8 cellular contexts compared by ENCODE assay signal in genomic region chr1:167599839-167600581, GRCh38. TPM values are rescaled to one million over a fixed set of nuclear protein-coding genes. Genes with fewer than 3 reads are reported as not detected.
DNase-seq lines count a peak whose midpoint lies in the region; ATAC-seq and TF ChIP-seq lines count a peak whose summit lies in the region.

No MANE protein-coding gene starts in this region.

- H3K27ac ChIP-seq in prostate gland = no peak overlapping the region

- H3K4me3 Mint-ChIP-seq in activated CD4-positive, alpha-beta T cell treated with anti-CD3 and anti-CD28 coated beads for 36 hours = peak overlapping the region; percentile 21

- H3K27me3 ChIP-seq in H7 (ENCODE audit: control insufficient read depth, insufficient read depth, low read length) (no peaks in the 10 kb centered on the region), MG63 (no peaks in the 10 kb centered on the region; the same call in 1 of the 2 replicates), prostate gland (replicated peaks; ENCODE audit: insufficient read depth) (no peaks in the 10 kb centered on the region)

- H3K9me3 Mint-ChIP-seq in activated CD4-positive, alpha-beta T cell treated with anti-CD3 and anti-CD28 coated beads for 36 hours (ENCODE audit: low read depth) = no peaks in the 10 kb centered on the region

- H3K36me3 ChIP-seq in H7 (replicated peaks; ENCODE audit: control insufficient read depth, insufficient read depth, low read length) = no peaks in the 10 kb centered on the region
- no peaks in the 10 kb centered on the region for H3K36me3 ChIP-seq in MG63
- no peaks in the 10 kb centered on the region for H3K36me3 ChIP-seq in prostate gland

- POLR2A ChIA-PET in activated CD4-positive, alpha-beta T cell treated with anti-CD3 and anti-CD28 coated beads for 36 hours (lab: Charles Lee) = interaction anchor here (0.6 to 1.5 kb wide), 3 partner anchors 17 to 365 kb away, joined by 3 to 4 read pairs (median 4); no protein-coding TSS in a partner anchor

- H3K4me1 ChIP-seq in prostate gland (replicated peaks) = no peaks in the 10 kb centered on the region

- CTCF ChIA-PET in activated CD4-positive, alpha-beta T cell treated with anti-CD3 and anti-CD28 coated beads for 36 hours (lab: Charles Lee) = interaction anchor here (0.6 to 3.9 kb wide), 38 partner anchors 9 to 486 kb away, joined by 3 to 135 read pairs (median 4); partner anchors contain the start of gene CREG1

- H3K27ac Mint-ChIP-seq in activated CD4-positive, alpha-beta T cell treated with anti-CD3 and anti-CD28 coated beads for 36 hours = peak overlapping the region; percentile 89

- no peak overlapping the region for H3K4me3 ChIP-seq in H7 (ENCODE audit: insufficient read depth, low read depth, low read length)
- no peak overlapping the region for H3K4me3 ChIP-seq in MG63
- no peak overlapping the region for H3K4me3 ChIP-seq in prostate gland

- H3K9me3 ChIP-seq in MG63 (no peaks in the 10 kb centered on the region), prostate gland (no peaks in the 10 kb centered on the region)

- H3K27me3 Mint-ChIP-seq in activated CD4-positive, alpha-beta T cell treated with anti-CD3 and anti-CD28 coated beads for 36 hours = no peaks in the 10 kb centered on the region

- DNase-seq in activated CD4-positive, alpha-beta T cell treated with anti-CD3 and anti-CD28 coated beads for 36 hours = peak; percentile 63
- no peak for DNase-seq in activated CD4-positive, alpha-beta T cell treated with anti-CD3 and anti-CD28 coated beads for 1 hour
- DNase-seq in H7 (peak; percentile 23), MG63 (peak; percentile 74), fibroblast of peridontal ligament (ENCODE audit: extremely low read depth) (peak; percentile 68), prostate gland (ENCODE audit: low spot score) (no peak), NCI-H774 (lab: John Stamatoyannopoulos, UW) (no peak)
- peak; percentile 32 for DNase-seq in activated CD8-positive, alpha-beta memory T cell treated with anti-CD3 and anti-CD28 coated beads, Interleukin-2, amount 50 U/mL, for 4 hours

- ATAC-seq in activated CD4-positive, alpha-beta T cell treated with anti-CD3 and anti-CD28 coated beads for 36 hours = peak; percentile 88

- intact Hi-C loops in activated CD4-positive, alpha-beta T cell treated with anti-CD3 and anti-CD28 coated beads for 36 hours (cut with DNase I, micrococcal nuclease) = loop anchor here (1.0 to 5.0 kb wide), 10 partner anchors 17 to 1833 kb away; partner anchors contain the start of genes DCAF6 (in 1 of the 2), MPC2 (in 1 of the 2), RCSD1 (in 1 of the 2) and TMCO1 (in 1 of the 2)
- intact Hi-C loops in prostate gland (cut with DNase I) = no loop called here

- peaks cover 37% of the 10 kb centered on the region for H3K4me1 Mint-ChIP-seq in activated CD4-positive, alpha-beta T cell treated with anti-CD3 and anti-CD28 coated beads for 36 hours

- no peaks in the 10 kb centered on the region for H3K36me3 Mint-ChIP-seq in activated CD4-positive, alpha-beta T cell treated with anti-CD3 and anti-CD28 coated beads for 36 hours (ENCODE audit: low read depth)

- TF ChIP-seq POLR2A in prostate gland (IDR thresholded peaks at IDR 0.05) = no peak

- 34% methylated on average over 6 of the region's 6 CpGs for WGBS in prostate gland

- TF ChIP-seq CTCF in prostate gland (IDR thresholded peaks at IDR 0.05) = peak in 3 of 4 experiments; percentile 35 to 64 (median 54)

RNA-seq across cellular contexts. Expression of gene RCSD1, which starts 30.0 kb away (rescaled TPM):
- 10 to 100 TPM; 59.9 to 62.0 TPM for total RNA-seq in activated CD4-positive, alpha-beta T cell treated with anti-CD3 and anti-CD28 coated beads for 36 hours
- 0.31 and 0.37 TPM in 2 replicates for total RNA-seq in H7 (2014; rRNA removed; shearing (Covaris generic))
- not detected in 2 replicates for total RNA-seq in MG63 (2014; rRNA removed; shearing (Covaris generic); ENCODE audit: low replicate concordance)
- total RNA-seq in prostate gland = 10 to 100 TPM in 1 of 2 donors, 1 to 10 TPM in 1; 2.8 to 13.8 TPM

RNA-seq across cellular contexts. Expression of gene CREG1, which starts 46.4 kb away (rescaled TPM):
- total RNA-seq in activated CD4-positive, alpha-beta T cell treated with anti-CD3 and anti-CD28 coated beads for 36 hours = 1 to 10 TPM; 8.8 to 9.4 TPM
- 20.1 and 20.7 TPM in 2 replicates for total RNA-seq in H7 (2014; rRNA removed; shearing (Covaris generic))
- total RNA-seq in MG63 (2014; rRNA removed; shearing (Covaris generic); ENCODE audit: low replicate concordance) = 60.7 and 65.3 TPM in 2 replicates
- total RNA-seq in prostate gland = 100 to 1,000 TPM; 132 to 204 TPM

Comparison
In these comparisons a context has a peak if more than half of its experiments do, and no peak if none do; other contexts are left out.
1. DNase-seq: peak in activated CD4-positive, alpha-beta T cell treated with anti-CD3 and anti-CD28 coated beads for 36 hours (single experiment), H7 (single experiment), MG63 (single experiment), activated CD8-positive, alpha-beta memory T cell treated with anti-CD3 and anti-CD28 coated beads, Interleukin-2, amount 50 U/mL, for 4 hours (single experiment) and fibroblast of peridontal ligament (single experiment); none in activated CD4-positive, alpha-beta T cell treated with anti-CD3 and anti-CD28 coated beads for 1 hour (single experiment), prostate gland (single experiment) and NCI-H774 (single experiment).
2. RNA of gene RCSD1, which starts 30.0 kb away (total RNA-seq): 59.9 to 62.0 TPM in activated CD4-positive, alpha-beta T cell treated with anti-CD3 and anti-CD28 coated beads for 36 hours; 2.8 to 13.8 TPM in prostate gland, 0.31 to 0.37 TPM in H7 and not detected in MG63; every median in the first group is over 4 times any median in the second.